In the genomic region with DNA sequence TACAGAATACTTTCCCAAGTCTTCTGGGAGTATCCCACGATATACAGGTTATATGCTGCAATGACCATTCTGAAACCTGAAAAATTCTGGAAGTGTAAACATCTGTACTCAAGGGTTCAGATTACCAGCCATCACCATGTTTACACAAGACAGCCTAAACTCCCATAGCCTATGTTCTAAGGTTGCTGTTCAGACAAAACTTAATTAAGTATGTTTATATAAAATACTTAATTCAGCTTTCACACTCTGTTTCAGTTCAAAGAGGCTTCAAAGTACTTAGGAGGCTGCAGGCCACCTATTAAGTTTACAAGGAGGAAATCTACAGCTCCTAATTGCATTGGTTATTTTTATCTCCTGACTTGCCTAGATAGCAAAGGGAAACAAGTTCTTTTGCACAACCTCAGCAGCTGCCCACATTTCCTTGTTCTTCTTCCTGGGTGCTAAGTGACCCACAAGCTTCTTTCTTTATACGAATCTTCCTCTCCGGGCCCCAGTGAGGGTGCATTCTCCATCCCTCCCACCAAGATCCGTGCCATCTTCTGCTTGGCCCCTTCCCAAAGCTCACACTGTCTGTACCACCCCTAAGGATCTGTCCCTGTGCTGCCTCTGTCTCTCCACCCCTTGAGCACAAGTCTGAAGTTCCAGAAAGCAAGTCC, we compare ENCODE assay signal across 9 cellular contexts. TPM values are rescaled to one million over a fixed set of nuclear protein-coding genes. Genes with fewer than 3 reads are reported as not detected.
A peak's percentile ranks its signal among the peaks of the same experiment; 100 is the strongest.
DNase-seq lines count a peak whose midpoint lies in the region; ATAC-seq and TF ChIP-seq lines count a peak whose summit lies in the region.
"Had no signal": no experiment of that assay in that cellular context is flagged by ENCODE, and none has a peak within 500 bp of the region (broad histone marks: within the 10 kb centered on the region; RNA-seq: fewer than 3 reads in every experiment).

No MANE protein-coding gene starts in this region.

- H3K27ac Mint-ChIP-seq in neural crest cell (ENCODE audit: unreplicated experiment): peak overlapping the region; percentile 83

- peak overlapping the region; percentile 98 for H3K4me3 ChIP-seq in LNCaP clone FGC (ENCODE audit: low read depth, low read length)
- peak overlapping the region; percentile 20 for H3K4me3 ChIP-seq in choroid plexus epithelial cell (ENCODE audit: low read depth, low read length)

- no peaks in the 10 kb centered on the region for H3K36me3 Mint-ChIP-seq in neural crest cell (ENCODE audit: low read depth)

- no peaks in the 10 kb centered on the region for H3K9me3 Mint-ChIP-seq in neural crest cell

- H3K4me3 Mint-ChIP-seq in neural crest cell: peak overlapping the region; percentile 96

- H3K4me1 Mint-ChIP-seq in neural crest cell: peaks cover 30% of the 10 kb centered on the region

- DNase-seq in DMS53 (lab: John Stamatoyannopoulos, UW): peak; percentile 63
- DNase-seq in LNCaP clone FGC (ENCODE audit: low read depth): peak; percentile 34
- DNase-seq in choroid plexus epithelial cell (ENCODE audit: low read depth): peak; percentile 45
- DNase-seq in neural crest cell (ENCODE audit: low read depth, low spot score): no peak
- DNase-seq in stimulated activated CD4-positive, alpha-beta T cell treated with anti-CD3 and anti-CD28 coated beads, Interleukin-1b, Interleukin-23, amount 100 ng/mL, for 48 hours: no peak
- no peak for DNase-seq in HPDE6-E6E7 (ENCODE audit: extremely low spot score)

- no peak for ATAC-seq in HG02759 (IDR thresholded peaks at IDR 0.05; ENCODE audit: unreplicated experiment)
- no peak for ATAC-seq in GM21526 (IDR thresholded peaks at IDR 0.05; ENCODE audit: low FRiP score, unreplicated experiment)
- ATAC-seq: right lobe of liver had no signal

- no peaks in the 10 kb centered on the region for H3K27me3 Mint-ChIP-seq in neural crest cell (ENCODE audit: low read depth)

- TF ChIP-seq CTCF in LNCaP clone FGC (IDR thresholded peaks at IDR 0.05; ENCODE audit: control insufficient read depth, extremely low read depth, insufficient read depth) (no peak), choroid plexus epithelial cell (conservative IDR thresholded peaks at IDR 0.05; ENCODE audit: low read depth, low read length) (no peak), neural crest cell (conservative IDR thresholded peaks at IDR 0.05) (no peak)

RNA-seq across cellular contexts. Expression of a gene that starts 2.0 kb away (rescaled TPM):
- 83.4 and 87.7 TPM in 2 replicates for total RNA-seq in neural crest cell

RNA-seq across cellular contexts. Expression of a gene that starts 2.2 kb away (rescaled TPM):
- total RNA-seq in neural crest cell: 15.2 and 22.1 TPM in 2 replicates

RNA-seq across cellular contexts. Expression of a gene that starts 43.3 kb away (rescaled TPM):
- 15.0 and 15.7 TPM in 2 replicates for total RNA-seq in neural crest cell

RNA-seq across cellular contexts. Expression of a gene that starts 56.7 kb away (rescaled TPM):
- total RNA-seq in neural crest cell: 16.4 and 18.0 TPM in 2 replicates

Comparison
In these comparisons a context has a peak if more than half of its experiments do, and no peak if none do; other contexts are left out.
1. DNase-seq: peak in DMS53 (single experiment), LNCaP clone FGC (single experiment) and choroid plexus epithelial cell (single experiment); none in neural crest cell (single experiment), stimulated activated CD4-positive, alpha-beta T cell treated with anti-CD3 and anti-CD28 coated beads, Interleukin-1b, Interleukin-23, amount 100 ng/mL, for 48 hours (single experiment) and HPDE6-E6E7 (single experiment).